16 cellular contexts compared by ENCODE assay signal in the genomic region with DNA sequence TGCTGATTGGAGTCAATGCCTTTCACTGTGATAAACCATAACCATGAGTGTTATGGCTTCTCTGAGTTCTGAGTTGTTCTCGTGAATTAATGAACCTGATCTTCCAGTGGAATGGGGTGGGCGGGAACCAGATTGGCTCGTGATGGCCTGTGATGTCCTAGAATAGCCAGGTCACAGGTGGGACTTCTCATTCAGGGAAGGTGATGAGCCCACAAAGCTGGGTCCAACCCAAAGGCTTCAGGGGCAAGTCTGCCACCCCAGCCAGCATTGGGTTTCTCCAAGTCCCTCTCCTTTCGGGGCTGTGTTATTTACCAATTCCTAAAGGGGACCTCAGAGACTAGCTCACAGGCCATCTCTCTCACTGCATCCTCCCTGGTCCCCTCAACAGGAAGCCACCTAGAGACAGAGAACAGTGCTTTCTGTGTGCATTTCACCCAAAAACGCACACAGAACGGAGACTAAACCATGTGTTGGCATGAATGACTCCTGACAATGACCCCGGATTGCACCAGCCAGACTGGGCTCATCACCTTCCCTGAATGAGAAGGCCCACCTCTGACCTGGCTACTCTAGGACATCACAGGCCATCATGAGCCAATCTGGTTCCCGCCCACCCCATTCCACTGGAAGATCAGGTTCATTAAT.
"Had no signal": no experiment of that assay in that cellular context is flagged by ENCODE, and none has a peak within 500 bp of the region (broad histone marks: within the 10 kb centered on the region; RNA-seq: fewer than 3 reads in every experiment).

No MANE protein-coding gene starts in this region.

- H3K27me3 ChIP-seq: heart right ventricle, pancreas, right lobe of liver had no signal

- H3K4me3 Mint-ChIP-seq: activated CD4-positive, alpha-beta T cell treated with anti-CD3 and anti-CD28 coated beads, Interleukin-2, amount 10 ng/mL, durations not matched to agents 7 days and 5 days; activated naive CD8-positive, alpha-beta T cell; activated T-helper 1 cell treated with anti-CD3 and anti-CD28 coated beads, Interleukin-12 subunit alpha, Interleukin-12 subunit beta, Interleukin-2, Interleukin-4 antibody, amounts not matched to agents 30 ng/mL and 10 ng/mL and 1 ng/mL, durations not matched to agents 14 hours and 24 hours and 36 hours had no signal

- H3K36me3 ChIP-seq: gastroesophageal sphincter, pancreas, right lobe of liver, tibial artery had no signal

- H3K9me3 Mint-ChIP-seq: activated CD4-positive, alpha-beta T cell treated with anti-CD3 and anti-CD28 coated beads, Interleukin-2, amount 10 ng/mL, durations not matched to agents 7 days and 5 days; activated T-helper 1 cell treated with anti-CD3 and anti-CD28 coated beads, Interleukin-12 subunit alpha, Interleukin-12 subunit beta, Interleukin-2, Interleukin-4 antibody, amounts not matched to agents 30 ng/mL and 10 ng/mL and 1 ng/mL, durations not matched to agents 14 hours and 24 hours and 36 hours; naive thymus-derived CD8-positive, alpha-beta T cell; stimulated activated naive B cell treated with anti-CD40 and anti-IgM and Interleukin-4, amounts not matched to agents 10 μg/mL and 1 μg/mL and 100 μg/mL, for 72 hours had no signal

- H3K4me3 ChIP-seq: gastroesophageal sphincter, heart right ventricle, pancreas, right lobe of liver, tibial artery had no signal

- ATAC-seq: gastroesophageal sphincter; naive thymus-derived CD8-positive, alpha-beta T cell; stimulated activated naive B cell treated with anti-CD40 and anti-IgM and Interleukin-4, amounts not matched to agents 10 μg/mL and 1 μg/mL and 100 μg/mL, for 72 hours had no signal

- H3K9me3 ChIP-seq: gastroesophageal sphincter, heart right ventricle, pancreas, right lobe of liver, tibial artery had no signal

- H3K27ac ChIP-seq: gastroesophageal sphincter, pancreas, right lobe of liver, tibial artery had no signal

- H3K36me3 Mint-ChIP-seq: activated naive CD8-positive, alpha-beta T cell; naive thymus-derived CD8-positive, alpha-beta T cell had no signal

- DNase-seq: activated CD4-positive, alpha-beta T cell treated with anti-CD3 and anti-CD28 coated beads, Interleukin-2, amount 10 ng/mL, durations not matched to agents 7 days and 5 days; activated T-cell treated with anti-CD3 and anti-CD28 coated beads for 4 hours; amniotic stem cell; heart right ventricle; kidney glomerular epithelial cell; naive thymus-derived CD8-positive, alpha-beta T cell; right lobe of liver; stimulated activated naive B cell treated with anti-CD40 and anti-IgM and Interleukin-4, amounts not matched to agents 10 μg/mL and 1 μg/mL and 100 μg/mL, for 72 hours; T-helper 1 cell; T1000; tibial artery had no signal

- H3K4me1 ChIP-seq: tibial artery had no signal

- FAIRE-seq: pancreas, urothelium cell line had no signal

- H3K27ac Mint-ChIP-seq: activated naive CD8-positive, alpha-beta T cell; activated T-helper 1 cell treated with anti-CD3 and anti-CD28 coated beads, Interleukin-12 subunit alpha, Interleukin-12 subunit beta, Interleukin-2, Interleukin-4 antibody, amounts not matched to agents 30 ng/mL and 10 ng/mL and 1 ng/mL, durations not matched to agents 14 hours and 24 hours and 36 hours had no signal

- H3K27me3 Mint-ChIP-seq: activated naive CD8-positive, alpha-beta T cell; stimulated activated naive B cell treated with anti-CD40 and anti-IgM and Interleukin-4, amounts not matched to agents 10 μg/mL and 1 μg/mL and 100 μg/mL, for 72 hours had no signal
